Comparison of ENCODE assay signal across 8 cellular contexts in the genomic region with DNA sequence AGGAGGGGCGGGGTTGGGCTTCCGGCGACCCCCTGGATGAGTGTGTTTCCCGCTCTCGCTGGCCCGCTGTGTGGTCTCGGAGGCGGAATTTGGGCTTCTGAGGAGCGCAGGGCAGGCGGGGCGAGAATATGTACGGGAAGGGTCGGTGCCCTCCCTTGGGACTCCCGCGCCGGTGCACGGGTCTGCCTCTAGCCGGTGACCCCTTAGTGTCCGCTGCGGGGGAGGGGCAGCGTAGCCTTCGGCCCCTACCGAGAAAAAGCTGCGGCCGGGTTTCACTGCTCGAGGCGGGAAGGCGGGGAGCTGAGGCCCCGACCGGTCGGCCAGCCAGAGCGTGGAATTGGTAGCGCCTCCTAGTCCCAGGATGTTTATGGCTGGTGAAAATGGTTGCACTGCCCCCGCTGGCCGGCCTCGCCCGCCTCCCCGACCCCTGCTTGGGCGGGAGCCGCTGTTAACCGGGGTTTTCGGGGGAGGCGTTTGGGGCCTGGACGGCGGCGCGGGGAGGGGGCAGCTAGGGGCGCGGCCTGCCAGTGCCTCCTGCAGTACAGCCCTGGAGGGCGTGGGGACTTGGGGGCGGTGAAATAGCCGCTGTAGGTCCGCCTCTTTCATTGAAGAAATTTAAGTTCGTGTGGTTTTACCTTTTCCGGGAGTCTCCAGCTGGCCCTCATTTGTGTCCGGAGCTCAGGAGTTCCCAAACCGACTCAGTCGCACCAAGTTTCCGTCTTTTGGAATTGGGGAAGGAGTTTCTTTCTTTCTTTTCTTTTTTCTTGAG. TPM values are rescaled to one million over a fixed set of nuclear protein-coding genes. Genes with fewer than 3 reads are reported as not detected.
DNase-seq lines count a peak whose midpoint lies in the region; ATAC-seq, FAIRE-seq and TF ChIP-seq lines count a peak whose summit lies in the region.

Gene UGP2, plus strand, starts transcription at position 643 of the 769 bp plus-strand sequence. CDS start 290 bp downstream, outside the sequence.

- H3K27ac ChIP-seq in kidney (ENCODE audit: low read depth in 2 of 2, low read length in 2 of 2), result peak within 1 kb of the TSS; percentile 97 to 98

- peaks cover 6 to 11% of the 10 kb centered on the region in 2 donors for H3K4me1 ChIP-seq in kidney (ENCODE audit: control insufficient read depth in 1 of 2, insufficient read depth in 1 of 2, low read depth in 1 of 2, low read length in 2 of 2)

- H3K4me3 ChIP-seq in kidney (ENCODE audit: low read length in 2 of 2), result peak within 1 kb of the TSS; percentile 91 to 100

- DNase-seq in AG08395 (ENCODE audit: low spot score) (peak; percentile 86), NCI-H446 (lab: John Stamatoyannopoulos, UW) (peak; percentile 77 to 85), kidney (peak; percentile 98)
- peak; percentile 62 for DNase-seq in activated CD4-positive, CD25-positive, alpha-beta regulatory T cell treated with anti-CD3 and anti-CD28 coated beads, Interleukin-2, amount 50 U/mL, for 16 hours (ENCODE audit: low read depth, low spot score)
- DNase-seq in central memory CD8-positive, alpha-beta T cell (ENCODE audit: low spot score in 2 of 2), result peak; percentile 60 to 62
- DNase-seq in stimulated activated CD4-positive, alpha-beta T cell treated with anti-CD3 and anti-CD28 coated beads, Interleukin-1b, Interleukin-23, amount 100 ng/mL, for 1 hour (ENCODE audit: low read depth in 2 of 2), result peak; percentile 45 to 54

- H3K4me1 Mint-ChIP-seq in central memory CD8-positive, alpha-beta T cell, result peaks cover 50% of the 10 kb centered on the region

- peak; percentile 71 for ATAC-seq in GM18909 (IDR thresholded peaks at IDR 0.05; ENCODE audit: poor library complexity, unreplicated experiment)
- ATAC-seq in HG03196 (IDR thresholded peaks at IDR 0.05; ENCODE audit: unreplicated experiment), result peak; percentile 60
- peak; percentile 64 for ATAC-seq in central memory CD8-positive, alpha-beta T cell (replicated peaks; ENCODE audit: extremely low read depth, poor library complexity, severe bottlenecking)

- no peak for TF ChIP-seq CTCF in kidney (IDR thresholded peaks at IDR 0.05; ENCODE audit: borderline replicate concordance, extremely low read depth, insufficient read depth)

- intact Hi-C loops in kidney (cut with DNase I), result no loop called here

- no peaks in the 10 kb centered on the region for H3K27me3 Mint-ChIP-seq in central memory CD8-positive, alpha-beta T cell

- FAIRE-seq in kidney (lab: Jason Lieb, UNC), result no peak

- no peaks in the 10 kb centered on the region for H3K9me3 ChIP-seq in kidney (ENCODE audit: control insufficient read depth in 1 of 2, low read length in 2 of 2)

- peak within 1 kb of the TSS; percentile 92 to 99 for H3K9ac ChIP-seq in kidney (ENCODE audit: low read length in 2 of 2)

- H3K4me3 Mint-ChIP-seq in central memory CD8-positive, alpha-beta T cell, result peak within 1 kb of the TSS; percentile 97

- no peaks in the 10 kb centered on the region for H3K9me3 Mint-ChIP-seq in central memory CD8-positive, alpha-beta T cell

- no peaks in the 10 kb centered on the region for H3K36me3 ChIP-seq in kidney (ENCODE audit: control insufficient read depth in 1 of 2, insufficient read depth in 2 of 2, low read length in 2 of 2)

- peak within 1 kb of the TSS; percentile 90 for H3K27ac Mint-ChIP-seq in central memory CD8-positive, alpha-beta T cell (ENCODE audit: low read depth)

- peaks cover 24% of the 10 kb centered on the region for H3K36me3 Mint-ChIP-seq in central memory CD8-positive, alpha-beta T cell (ENCODE audit: insufficient read depth)

RNA-seq across cellular contexts. Expression of gene UGP2, which starts in this region (rescaled TPM):
- total RNA-seq in kidney, result 140 TPM
- 118 TPM for polyA plus RNA-seq in kidney (ENCODE audit: insufficient read depth, low read depth, low replicate concordance)

Comparison
In these comparisons a context has a peak if more than half of its experiments do, and no peak if none do; other contexts are left out.
1. Peak in every context shown above with its lines: DNase-seq, ATAC-seq, H3K4me3 ChIP-seq and H3K27ac ChIP-seq.